ENCODE assay signal across 12 cellular contexts in the genomic region with DNA sequence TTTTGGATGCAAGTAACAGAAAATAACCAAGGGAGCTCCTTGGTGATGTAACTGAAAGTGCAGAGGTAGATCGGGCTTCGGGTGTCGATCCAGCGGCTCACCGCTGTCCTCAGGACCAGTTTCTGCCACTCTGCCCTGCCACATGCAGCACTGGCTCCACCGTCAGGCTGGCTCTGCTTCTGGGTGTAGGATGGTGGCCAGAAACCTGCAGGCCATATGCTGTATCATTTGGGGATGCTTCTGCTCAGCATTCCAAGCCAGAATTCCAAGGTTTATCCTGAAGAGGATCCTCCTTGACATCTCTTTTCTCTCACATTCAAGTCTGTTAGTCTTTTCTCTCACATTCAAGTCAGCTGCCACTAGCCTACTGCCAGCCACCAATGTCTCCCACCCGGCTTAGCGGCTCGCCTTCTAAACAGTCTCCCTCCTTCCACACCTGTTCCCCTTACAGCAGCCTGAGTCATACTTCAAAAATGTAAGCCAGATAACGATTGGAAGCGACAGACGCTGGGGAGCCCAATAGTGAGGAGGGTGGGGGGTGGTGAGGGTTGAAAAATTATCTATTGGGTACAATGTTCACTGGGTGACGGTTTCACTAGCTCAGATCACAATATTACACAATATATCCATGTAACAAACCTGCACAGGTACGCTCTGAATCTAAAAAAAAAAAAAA. TPM values are rescaled to one million over a fixed set of nuclear protein-coding genes. Genes with fewer than 3 reads are reported as not detected.
DNase-seq lines count a peak whose midpoint lies in the region; ATAC-seq and TF ChIP-seq lines count a peak whose summit lies in the region.
"Had no signal": no experiment of that assay in that cellular context is flagged by ENCODE, and none has a peak within 500 bp of the region (broad histone marks: within the 10 kb centered on the region; RNA-seq: fewer than 3 reads in every experiment).

No MANE protein-coding gene starts in this region.

- H3K36me3 Mint-ChIP-seq in endodermal cell (ENCODE audit: low read depth) (no peaks in the 10 kb centered on the region), neural progenitor cell (no peaks in the 10 kb centered on the region)
- no peaks in the 10 kb centered on the region for H3K36me3 Mint-ChIP-seq in stimulated activated effector memory CD8-positive, alpha-beta T cell treated with anti-CD3 and anti-CD28 coated beads, Interleukin-12 subunit alpha, Interleukin-12 subunit beta, amount 100 ng/mL, for 72 hours
- H3K36me3 Mint-ChIP-seq: natural killer cell treated with Interleukin-12 subunit alpha and Interleukin-12 subunit beta and Interleukin-15 and Interleukin-18, amount 100 ng/mL, for 72 hours had no signal

- intact Hi-C loops in lower leg skin (cut with DNase I; ENCODE audit: low total_unique reads): no loop called here

- H3K9me3 Mint-ChIP-seq in endodermal cell: no peaks in the 10 kb centered on the region
- no peaks in the 10 kb centered on the region for H3K9me3 Mint-ChIP-seq in neural progenitor cell
- no peaks in the 10 kb centered on the region for H3K9me3 Mint-ChIP-seq in stimulated activated effector memory CD8-positive, alpha-beta T cell treated with anti-CD3 and anti-CD28 coated beads, Interleukin-12 subunit alpha, Interleukin-12 subunit beta, amount 100 ng/mL, for 72 hours
- H3K9me3 Mint-ChIP-seq: CD14-positive monocyte; natural killer cell treated with Interleukin-12 subunit alpha and Interleukin-12 subunit beta and Interleukin-15 and Interleukin-18, amount 100 ng/mL, for 72 hours had no signal

- no peaks in the 10 kb centered on the region for H4K20me1 ChIP-seq in neural progenitor cell (ENCODE audit: low read depth)

- H3K27ac ChIP-seq in endodermal cell (ENCODE audit: low read depth, low read length): peak overlapping the region; percentile 25
- H3K27ac ChIP-seq in neural progenitor cell: no peak overlapping the region
- H3K27ac ChIP-seq: cardiac muscle cell had no signal

- WGBS in endodermal cell (ENCODE audit: insufficient coverage in 1 of 2, insufficient read length in 1 of 2), 2 experiments: 77% methylated on average over 14 of the region's 14 CpGs; no CpG with 5 or more reads in 1 of the 2 experiments
- 54 to 63% methylated on average over 14 of the region's 14 CpGs for WGBS in lower leg skin, 2 donors

- H3K27me3 ChIP-seq in endodermal cell (ENCODE audit: control insufficient read depth, insufficient read depth, low read length, poor library complexity, severe bottlenecking) (no peaks in the 10 kb centered on the region), neural progenitor cell (no peaks in the 10 kb centered on the region), MG63 (peaks cover 3% of the 10 kb centered on the region)

- H3K9me3 ChIP-seq in endodermal cell (ENCODE audit: control insufficient read depth, low read length): no peaks in the 10 kb centered on the region
- H3K9me3 ChIP-seq in neural progenitor cell (ENCODE audit: low read depth): no peaks in the 10 kb centered on the region
- no peaks in the 10 kb centered on the region for H3K9me3 ChIP-seq in MG63

- no peak overlapping the region for H3K4me3 ChIP-seq in endodermal cell (ENCODE audit: low read length)
- no peak overlapping the region for H3K4me3 ChIP-seq in neural progenitor cell
- H3K4me3 ChIP-seq in lower leg skin (ENCODE audit: low read depth, poor library complexity, severe bottlenecking): no peak overlapping the region
- no peak overlapping the region for H3K4me3 ChIP-seq in MG63
- H3K4me3 ChIP-seq: cardiac muscle cell had no signal

- TF ChIP-seq CTCF in endodermal cell (conservative IDR thresholded peaks at IDR 0.05) (peak; percentile 48), neural progenitor cell (IDR thresholded peaks at IDR 0.05) (no peak), lower leg skin (IDR thresholded peaks at IDR 0.05) (no peak)

- no peaks in the 10 kb centered on the region for H3K79me2 ChIP-seq in neural progenitor cell (ENCODE audit: low read depth)

- peak overlapping the region; percentile 67 for H3K27ac Mint-ChIP-seq in endodermal cell
- peak overlapping the region; percentile 23 for H3K27ac Mint-ChIP-seq in neural progenitor cell
- no peak overlapping the region for H3K27ac Mint-ChIP-seq in stimulated activated effector memory CD8-positive, alpha-beta T cell treated with anti-CD3 and anti-CD28 coated beads, Interleukin-12 subunit alpha, Interleukin-12 subunit beta, amount 100 ng/mL, for 72 hours
- H3K27ac Mint-ChIP-seq: natural killer cell treated with Interleukin-12 subunit alpha and Interleukin-12 subunit beta and Interleukin-15 and Interleukin-18, amount 100 ng/mL, for 72 hours had no signal

- no peaks in the 10 kb centered on the region for H3F3A ChIP-seq in neural progenitor cell (ENCODE audit: low read depth)

- H3K4me3 Mint-ChIP-seq in endodermal cell (no peak overlapping the region), neural progenitor cell (no peak overlapping the region)
- no peak overlapping the region for H3K4me3 Mint-ChIP-seq in stimulated activated effector memory CD8-positive, alpha-beta T cell treated with anti-CD3 and anti-CD28 coated beads, Interleukin-12 subunit alpha, Interleukin-12 subunit beta, amount 100 ng/mL, for 72 hours
- H3K4me3 Mint-ChIP-seq: CD14-positive monocyte; natural killer cell treated with Interleukin-12 subunit alpha and Interleukin-12 subunit beta and Interleukin-15 and Interleukin-18, amount 100 ng/mL, for 72 hours had no signal

- no peak overlapping the region for H2AFZ ChIP-seq in neural progenitor cell (replicated peaks)
- H2AFZ ChIP-seq: GM23248 had no signal

- no peaks in the 10 kb centered on the region for H3K36me3 ChIP-seq in endodermal cell (ENCODE audit: control insufficient read depth, insufficient read depth, low read length)
- H3K36me3 ChIP-seq in neural progenitor cell: no peaks in the 10 kb centered on the region
- no peaks in the 10 kb centered on the region for H3K36me3 ChIP-seq in MG63
- H3K36me3 ChIP-seq: cardiac muscle cell had no signal

- no peak for ATAC-seq in stimulated activated effector memory CD8-positive, alpha-beta T cell treated with anti-CD3 and anti-CD28 coated beads, Interleukin-12 subunit alpha, Interleukin-12 subunit beta, amount 100 ng/mL, for 72 hours
- ATAC-seq: natural killer cell treated with Interleukin-12 subunit alpha and Interleukin-12 subunit beta and Interleukin-15 and Interleukin-18, amount 100 ng/mL, for 72 hours had no signal

- H3K27me3 Mint-ChIP-seq in endodermal cell (ENCODE audit: insufficient read depth) (no peaks in the 10 kb centered on the region), neural progenitor cell (ENCODE audit: insufficient read depth, low read depth) (peaks cover 2% of the 10 kb centered on the region)

- H3K9ac ChIP-seq in endodermal cell (ENCODE audit: extremely low read depth, low read length, poor library complexity, severe bottlenecking) (peak overlapping the region; percentile 42), neural progenitor cell (no peak overlapping the region)
- H3K9ac ChIP-seq: GM23248 had no signal

- H3K4me2 ChIP-seq in neural progenitor cell: no peak overlapping the region

- TF ChIP-seq POLR2A in lower leg skin (IDR thresholded peaks at IDR 0.05): no peak

- H3K4me1 Mint-ChIP-seq in endodermal cell: peaks cover 14% of the 10 kb centered on the region
- no peaks in the 10 kb centered on the region for H3K4me1 Mint-ChIP-seq in neural progenitor cell
- peaks cover 11% of the 10 kb centered on the region for H3K4me1 Mint-ChIP-seq in stimulated activated effector memory CD8-positive, alpha-beta T cell treated with anti-CD3 and anti-CD28 coated beads, Interleukin-12 subunit alpha, Interleukin-12 subunit beta, amount 100 ng/mL, for 72 hours

- peaks cover 10% of the 10 kb centered on the region for H3K4me1 ChIP-seq in endodermal cell (ENCODE audit: control insufficient read depth, insufficient read depth, low read length)
- no peaks in the 10 kb centered on the region for H3K4me1 ChIP-seq in neural progenitor cell

- DNase-seq in ELF-1 (ENCODE audit: low read depth, low spot score) (peak; percentile 42), NCI-H446 treated with DMSO at 0.1 percent for 48 hours (lab: John Stamatoyannopoulos, UW) (peak; percentile 39), endodermal cell (peak; percentile 81), neural progenitor cell (ENCODE audit: low spot score) (no peak), lower leg skin (ENCODE audit: low spot score in 2 of 2) (no peak), NCI-H510A (lab: John Stamatoyannopoulos, UW) (no peak), MG63 (no peak)
- DNase-seq in stimulated activated effector memory CD8-positive, alpha-beta T cell treated with anti-CD3 and anti-CD28 coated beads, Interleukin-12 subunit alpha, Interleukin-12 subunit beta, amount 100 ng/mL, for 72 hours (ENCODE audit: low spot score in 2 of 2): no peak
- DNase-seq: GM23248 had no signal

RNA-seq across cellular contexts. Expression of gene SP3, which starts 38.6 kb away (rescaled TPM):
- total RNA-seq in endodermal cell (10 to 100 TPM; 80.2 to 83.7 TPM), neural progenitor cell (ENCODE audit: low replicate concordance) (148 and 210 TPM in 2 replicates), lower leg skin (100 to 1,000 TPM in 3 of 4 donors, 10 to 100 TPM in 1; 99.1 to 209 (median 124) TPM)
- polyA plus RNA-seq in endodermal cell (2013, experiment 1 of 2): 86.8 TPM
- polyA plus RNA-seq in endodermal cell (2013, experiment 2 of 2): 81.4 TPM
- 64.7 and 68.4 TPM in 2 replicates for total RNA-seq in MG63 (2014; rRNA removed; shearing (Covaris generic); ENCODE audit: low replicate concordance)

Comparison
In these comparisons a context has a peak if more than half of its experiments do, and no peak if none do; other contexts are left out.
1. DNase-seq: peak in ELF-1 (single experiment), NCI-H446 treated with DMSO at 0.1 percent for 48 hours (single experiment) and endodermal cell (single experiment); none in neural progenitor cell (single experiment), stimulated activated effector memory CD8-positive, alpha-beta T cell treated with anti-CD3 and anti-CD28 coated beads, Interleukin-12 subunit alpha, Interleukin-12 subunit beta, amount 100 ng/mL, for 72 hours (0 of 2), lower leg skin (0 of 2), NCI-H510A (single experiment) and MG63 (single experiment).